Comparison of ENCODE assay signal across 20 cellular contexts in genomic region chr3:33430571-33430970, GRCh38. TPM values are rescaled to one million over a fixed set of nuclear protein-coding genes. Genes with fewer than 3 reads are reported as not detected.
DNase-seq lines count a peak whose midpoint lies in the region; ATAC-seq and TF ChIP-seq lines count a peak whose summit lies in the region.
"Had no signal": no experiment of that assay in that cellular context is flagged by ENCODE, and none has a peak within 500 bp of the region (broad histone marks: within the 10 kb centered on the region; RNA-seq: fewer than 3 reads in every experiment).

No MANE protein-coding gene starts in this region.

- peaks cover 6% of the 10 kb centered on the region for H3K36me3 Mint-ChIP-seq in activated CD4-positive, alpha-beta T cell treated with anti-CD3 and anti-CD28 coated beads for 36 hours (ENCODE audit: low read depth)
- no peaks in the 10 kb centered on the region for H3K36me3 Mint-ChIP-seq in chondrocyte (ENCODE audit: low read depth)
- H3K36me3 Mint-ChIP-seq in progenitor cell of endocrine pancreas (ENCODE audit: insufficient read depth), result no peaks in the 10 kb centered on the region

- peaks cover 81% of the 10 kb centered on the region for H3K4me1 Mint-ChIP-seq in activated CD4-positive, alpha-beta T cell treated with anti-CD3 and anti-CD28 coated beads for 36 hours
- H3K4me1 Mint-ChIP-seq in chondrocyte (ENCODE audit: low read depth), result peaks cover 86% of the 10 kb centered on the region
- H3K4me1 Mint-ChIP-seq in progenitor cell of endocrine pancreas (ENCODE audit: low read depth), result peaks cover 24% of the 10 kb centered on the region

- H3K27ac Mint-ChIP-seq in activated CD4-positive, alpha-beta T cell treated with anti-CD3 and anti-CD28 coated beads for 36 hours, result peak overlapping the region; percentile 63
- peak overlapping the region; percentile 29 for H3K27ac Mint-ChIP-seq in chondrocyte (ENCODE audit: unreplicated experiment)
- H3K27ac Mint-ChIP-seq in progenitor cell of endocrine pancreas, result peak overlapping the region; percentile 36
- H3K27ac Mint-ChIP-seq: activated T-helper 1 cell treated with anti-CD3 and anti-CD28 coated beads, Interleukin-12 subunit alpha, Interleukin-12 subunit beta, Interleukin-2, Interleukin-4 antibody, amounts not matched to agents 30 ng/mL and 10 ng/mL and 1 ng/mL, durations not matched to agents 14 hours and 24 hours and 36 hours had no signal

- no peak overlapping the region for H3K9ac ChIP-seq in HUES48 (ENCODE audit: low read depth, low read length)

- H3K27me3 Mint-ChIP-seq in activated CD4-positive, alpha-beta T cell treated with anti-CD3 and anti-CD28 coated beads for 36 hours, result no peaks in the 10 kb centered on the region
- H3K27me3 Mint-ChIP-seq in chondrocyte (ENCODE audit: low read depth) (no peaks in the 10 kb centered on the region), progenitor cell of endocrine pancreas (no peaks in the 10 kb centered on the region)

- no peaks in the 10 kb centered on the region for H3K9me3 ChIP-seq in HUES48 (ENCODE audit: control insufficient read depth, insufficient read depth, low read length)
- H3K9me3 ChIP-seq in SJCRH30 (replicated peaks), result no peaks in the 10 kb centered on the region
- H3K9me3 ChIP-seq: suprapubic skin had no signal

- ATAC-seq in activated CD4-positive, alpha-beta T cell treated with anti-CD3 and anti-CD28 coated beads for 36 hours, result no peak
- ATAC-seq: left ventricle myocardium superior had no signal

- H3K4me3 Mint-ChIP-seq in activated CD4-positive, alpha-beta T cell treated with anti-CD3 and anti-CD28 coated beads for 36 hours, result no peak overlapping the region
- no peak overlapping the region for H3K4me3 Mint-ChIP-seq in chondrocyte (ENCODE audit: unreplicated experiment)
- H3K4me3 Mint-ChIP-seq in progenitor cell of endocrine pancreas (ENCODE audit: low read depth), result no peak overlapping the region
- H3K4me3 Mint-ChIP-seq: activated T-helper 1 cell treated with anti-CD3 and anti-CD28 coated beads, Interleukin-12 subunit alpha, Interleukin-12 subunit beta, Interleukin-2, Interleukin-4 antibody, amounts not matched to agents 30 ng/mL and 10 ng/mL and 1 ng/mL, durations not matched to agents 14 hours and 24 hours and 36 hours had no signal

- in situ Hi-C loops in brain microvascular endothelial cell (cut with HindIII; ENCODE audit: low pct_ligation_motif_present, low sequenced_read_pairs), result no loop called here

- intact Hi-C loops in activated CD4-positive, alpha-beta T cell treated with anti-CD3 and anti-CD28 coated beads for 36 hours (cut with DNase I, micrococcal nuclease), result loop anchor here in 1 of 2 experiments (10.0 kb wide), 1 partner anchor 316 kb away; the partner anchor contains the start of gene CRTAP

- H3K27me3 ChIP-seq in HUES48 (ENCODE audit: control insufficient read depth, insufficient read depth, low read length) (no peaks in the 10 kb centered on the region), SJCRH30 (no peaks in the 10 kb centered on the region), brain microvascular endothelial cell (replicated peaks) (no peaks in the 10 kb centered on the region)
- H3K27me3 ChIP-seq: suprapubic skin had no signal

- no peak overlapping the region for H3K4me3 ChIP-seq in HUES48 (ENCODE audit: low read depth, low read length)
- H3K4me3 ChIP-seq in SJCRH30, result no peak overlapping the region
- no peak overlapping the region for H3K4me3 ChIP-seq in brain microvascular endothelial cell (ENCODE audit: low read depth, low read length)
- H3K4me3 ChIP-seq: suprapubic skin had no signal

- H3K4me1 ChIP-seq in HUES48 (ENCODE audit: control insufficient read depth, insufficient read depth, low read length) (peaks cover 62% of the 10 kb centered on the region), SJCRH30 (no peaks in the 10 kb centered on the region; the same call in 1 of the 2 replicates)

- H3K27ac ChIP-seq in HUES48 (ENCODE audit: low read depth, low read length) (peak overlapping the region; percentile 14), SJCRH30 (no peak overlapping the region), brain microvascular endothelial cell (no peak overlapping the region)
- H3K27ac ChIP-seq: 22Rv1, suprapubic skin had no signal

- H3K9me3 Mint-ChIP-seq in activated CD4-positive, alpha-beta T cell treated with anti-CD3 and anti-CD28 coated beads for 36 hours (ENCODE audit: low read depth), result no peaks in the 10 kb centered on the region
- no peaks in the 10 kb centered on the region for H3K9me3 Mint-ChIP-seq in chondrocyte (ENCODE audit: low read depth)
- no peaks in the 10 kb centered on the region for H3K9me3 Mint-ChIP-seq in progenitor cell of endocrine pancreas (ENCODE audit: low read depth)
- H3K9me3 Mint-ChIP-seq: activated T-helper 1 cell treated with anti-CD3 and anti-CD28 coated beads, Interleukin-12 subunit alpha, Interleukin-12 subunit beta, Interleukin-2, Interleukin-4 antibody, amounts not matched to agents 30 ng/mL and 10 ng/mL and 1 ng/mL, durations not matched to agents 14 hours and 24 hours and 36 hours had no signal

- H3K36me3 ChIP-seq in HUES48 (ENCODE audit: control insufficient read depth, insufficient read depth, low read length) (no peaks in the 10 kb centered on the region), SJCRH30 (no peaks in the 10 kb centered on the region), brain microvascular endothelial cell (replicated peaks) (no peaks in the 10 kb centered on the region)
- H3K36me3 ChIP-seq: suprapubic skin had no signal

- DNase-seq in activated CD4-positive, alpha-beta T cell treated with anti-CD3 and anti-CD28 coated beads for 36 hours, result no peak
- no peak for DNase-seq in activated CD4-positive, alpha-beta T cell treated with anti-CD3 and anti-CD28 coated beads, Interleukin-2, amount 50 U/mL, for 48 hours
- no peak for DNase-seq in chondrocyte (ENCODE audit: low spot score)
- no peak for DNase-seq in progenitor cell of endocrine pancreas (ENCODE audit: low spot score, unreplicated experiment)
- no peak for DNase-seq in NOMO-1 treated with DMSO at 0.1 percent for 48 hours (lab: John Stamatoyannopoulos, UW; ENCODE audit: unreplicated experiment)
- no peak for DNase-seq in SJCRH30
- DNase-seq in brain microvascular endothelial cell, result no peak
- DNase-seq: activated CD4-positive, alpha-beta T cell treated with anti-CD3 and anti-CD28 coated beads, Interleukin-2, amount 50 U/mL, for 4 hours; amniotic stem cell; effector memory CD4-positive, alpha-beta T cell; glutamatergic neuron; left ventricle myocardium superior; MV-4-11; NCI-H187 treated with DMSO at 0.1 percent for 48 hours; posterior cingulate gyrus; stimulated activated CD4-positive, alpha-beta T cell treated with anti-CD3 and anti-CD28 coated beads, Interleukin-2, amount 100 ng/mL, for 48 hours had no signal

- no peak for TF ChIP-seq CTCF in chondrocyte (IDR thresholded peaks at IDR 0.05)
- no peak for TF ChIP-seq CTCF in progenitor cell of endocrine pancreas (IDR thresholded peaks at IDR 0.05; ENCODE audit: unreplicated experiment)
- TF ChIP-seq CTCF in brain microvascular endothelial cell (IDR thresholded peaks at IDR 0.05; ENCODE audit: low read depth, low read length, missing control alignments), result no peak

- POLR2A ChIA-PET in activated CD4-positive, alpha-beta T cell treated with anti-CD3 and anti-CD28 coated beads for 36 hours (lab: Charles Lee), result no interaction called here

- CTCF ChIA-PET in activated CD4-positive, alpha-beta T cell treated with anti-CD3 and anti-CD28 coated beads for 36 hours (lab: Charles Lee), result interaction anchor here (0.8 kb wide), 1 partner anchor 356 kb away, joined by 3 read pairs; no protein-coding TSS in a partner anchor

RNA-seq across cellular contexts. Expression of gene UBP1, which starts 9.6 kb away (rescaled TPM):
- total RNA-seq in activated CD4-positive, alpha-beta T cell treated with anti-CD3 and anti-CD28 coated beads for 36 hours, result 10 to 100 TPM; 54.8 to 66.0 TPM
- 60.6 to 61.8 TPM (median 60.9 TPM) in 3 replicates for total RNA-seq in chondrocyte
- total RNA-seq in progenitor cell of endocrine pancreas, result 78.1 and 86.7 TPM in 2 replicates
- total RNA-seq in SJCRH30 (2014; rRNA removed; shearing (Covaris generic)), result 38.8 and 40.9 TPM in 2 replicates
